13 cellular contexts compared by ENCODE assay signal in the genomic region with DNA sequence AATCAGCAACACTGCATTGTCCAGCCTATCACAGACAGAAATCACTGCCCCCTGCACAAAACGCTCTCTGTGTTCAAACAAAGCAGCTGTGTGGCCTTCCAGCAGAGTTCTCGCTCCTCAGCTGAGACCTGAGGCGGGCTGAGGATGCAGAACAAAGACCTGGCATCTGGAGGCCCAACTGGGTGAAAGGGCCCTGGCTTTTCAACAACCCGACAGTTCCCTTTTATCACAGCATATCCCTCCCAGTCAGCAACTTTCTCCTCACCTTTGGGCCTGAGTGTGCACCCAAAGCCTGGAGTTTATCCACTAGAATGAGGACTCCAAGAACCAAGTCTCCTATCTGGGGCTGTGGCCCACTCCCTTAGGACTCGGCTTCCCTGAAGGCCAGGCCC. TPM values are rescaled to one million over a fixed set of nuclear protein-coding genes. Genes with fewer than 3 reads are reported as not detected.
DNase-seq lines count a peak whose midpoint lies in the region; ATAC-seq and TF ChIP-seq lines count a peak whose summit lies in the region.
"Had no signal": no experiment of that assay in that cellular context is flagged by ENCODE, and none has a peak within 500 bp of the region (broad histone marks: within the 10 kb centered on the region; RNA-seq: fewer than 3 reads in every experiment).

No MANE protein-coding gene starts in this region.

- no peak for TF ChIP-seq CTCF in H9 (conservative IDR thresholded peaks at IDR 0.05)
- TF ChIP-seq CTCF in WERI-Rb-1 (IDR thresholded peaks at IDR 0.05; ENCODE audit: low read depth, low read length): no peak

- H3K9ac ChIP-seq in H9 (ENCODE audit: extremely low read depth, insufficient read length, low read length) (no peak overlapping the region), GM23248 (no peak overlapping the region)

- peaks cover 52 to 65% of the 10 kb centered on the region in 2 experiments for H3K4me1 Mint-ChIP-seq in H9

- no peak for DNase-seq in H9
- no peak for DNase-seq in WERI-Rb-1
- peak; percentile 53 for DNase-seq in left kidney (ENCODE audit: low read depth, low spot score)
- peak; percentile 45 for DNase-seq in sciatic nerve (ENCODE audit: low spot score)
- no peak for DNase-seq in GM23248
- no peak for DNase-seq in NCI-H1694 (lab: John Stamatoyannopoulos, UW)
- DNase-seq in effector CD8-positive, alpha-beta T cell (lab: John Stamatoyannopoulos, UW): no peak
- DNase-seq: activated B cell treated with CpG ODN at 0.5 μM for 24 hours; activated effector memory CD4-positive, alpha-beta T cell treated with anti-CD3 and anti-CD28 coated beads, Interleukin-2, amount 50 U/mL, for 16 hours; effector memory CD4-positive, alpha-beta T cell had no signal

- no peak overlapping the region for H2AK5ac ChIP-seq in H9 (ENCODE audit: insufficient read length, low read length)

- ATAC-seq in sciatic nerve (no peak), GM18517 (IDR thresholded peaks at IDR 0.05; ENCODE audit: unreplicated experiment) (no peak)

- H3T11ph ChIP-seq in H9 (ENCODE audit: low read length): no peak overlapping the region

- no peaks in the 10 kb centered on the region for H3K9me2 ChIP-seq in GM23248 (ENCODE audit: insufficient read depth)

- H2BK12ac ChIP-seq in H9 (ENCODE audit: insufficient read length, low read depth, low read length): no peak overlapping the region

- no peaks in the 10 kb centered on the region for H3K79me1 ChIP-seq in H9 (ENCODE audit: insufficient read depth, low read depth, low read length, poor library complexity, severe bottlenecking)

- H3K36me3 ChIP-seq in WERI-Rb-1 (peaks cover 5% of the 10 kb centered on the region; the same call in 1 of the 2 replicates), GM23248 (ENCODE audit: low read depth) (no peaks in the 10 kb centered on the region)

- no peak overlapping the region for H2BK120ac ChIP-seq in H9 (ENCODE audit: low read depth, low read length, poor library complexity, severe bottlenecking)

- H3K27ac Mint-ChIP-seq in H9: peak overlapping the region; percentile 27 to 91 (median 65); a peak in 4 of 7 replicates
- H3K27ac Mint-ChIP-seq: activated B cell treated with CpG ODN at 0.5 μM for 24 hours had no signal

- H3K18ac ChIP-seq in H9 (ENCODE audit: insufficient read length, low read depth, low read length): no peak overlapping the region

- WGBS in H9 (ENCODE audit: extremely low coverage, insufficient read length, low lambda C conversion rate): no CpG with 5 or more reads among the region's 5 CpGs
- 96% methylated on average over 5 of the region's 5 CpGs for WGBS in GM23248 (ENCODE audit: low coverage in 1 of 2, low lambda C conversion rate in 2 of 2, missing lambda C conversion rate in 2 of 2), 2 experiments

- H3K56ac ChIP-seq in H9 (ENCODE audit: insufficient read length, low read depth, low read length): no peak overlapping the region

- no peak overlapping the region for H2BK15ac ChIP-seq in H9 (ENCODE audit: low read depth, low read length)

- H3K4me2 ChIP-seq in H9 (ENCODE audit: insufficient read depth, insufficient read length, low read length): peak overlapping the region; percentile 10
- H3K4me2 ChIP-seq in GM23248 (ENCODE audit: unreplicated experiment): no peak overlapping the region

- H2BK5ac ChIP-seq in H9 (ENCODE audit: insufficient read length, low read length): no peak overlapping the region

- H3K27me3 ChIP-seq in H9 (ENCODE audit: insufficient read depth, low read length) (no peaks in the 10 kb centered on the region; the same call in 1 of the 2 replicates), WERI-Rb-1 (ENCODE audit: insufficient read depth, low read depth, severe bottlenecking) (no peaks in the 10 kb centered on the region), GM23248 (replicated peaks; ENCODE audit: insufficient read depth) (no peaks in the 10 kb centered on the region)

- H2BK20ac ChIP-seq in H9 (ENCODE audit: low read depth, low read length, poor library complexity, severe bottlenecking): no peak overlapping the region

- no peaks in the 10 kb centered on the region for H3K23me2 ChIP-seq in H9 (ENCODE audit: insufficient read length, low read depth, low read length, poor library complexity, severe bottlenecking)

- H3K9me3 Mint-ChIP-seq in H9: no peaks in the 10 kb centered on the region
- H3K9me3 Mint-ChIP-seq: activated B cell treated with CpG ODN at 0.5 μM for 24 hours had no signal

- H3K36me3 Mint-ChIP-seq in H9 (ENCODE audit: insufficient read depth in 1 of 3, low read depth in 3 of 3): no peaks in the 10 kb centered on the region; a peak in 1 of 7 replicates

- H3K4me1 ChIP-seq in H9 (ENCODE audit: insufficient read depth, low read length) (peaks cover 18% of the 10 kb centered on the region; the same call in 1 of the 2 replicates), GM23248 (ENCODE audit: insufficient read depth) (no peaks in the 10 kb centered on the region)

- H3K4ac ChIP-seq in H9 (ENCODE audit: low read depth, low read length): no peak overlapping the region

- H3K27me3 Mint-ChIP-seq in H9 (ENCODE audit: low read depth): peaks cover 38% of the 10 kb centered on the region
- H3K27me3 Mint-ChIP-seq: activated B cell treated with CpG ODN at 0.5 μM for 24 hours had no signal

- H3F3A ChIP-seq in GM23248 (ENCODE audit: insufficient read depth): no peaks in the 10 kb centered on the region

- H4K5ac ChIP-seq in H9 (ENCODE audit: insufficient read length, low read depth, low read length): no peak overlapping the region

- no peak overlapping the region for H3K14ac ChIP-seq in H9 (ENCODE audit: insufficient read depth, low read length)

- H4K8ac ChIP-seq in H9 (replicated peaks; ENCODE audit: insufficient read length, low read depth, low read length): no peak overlapping the region

- no peak overlapping the region for H3K27ac ChIP-seq in H9 (ENCODE audit: insufficient read length, low read depth, low read length)
- H3K27ac ChIP-seq in WERI-Rb-1: peak overlapping the region; percentile 78
- no peak overlapping the region for H3K27ac ChIP-seq in GM23248

- H4K91ac ChIP-seq in H9 (ENCODE audit: insufficient read length, low read depth, low read length): no peak overlapping the region

- H3K79me2 ChIP-seq in H9 (ENCODE audit: insufficient read depth, low read length) (no peaks in the 10 kb centered on the region), GM23248 (ENCODE audit: insufficient read depth) (no peaks in the 10 kb centered on the region)

- no peaks in the 10 kb centered on the region for H4K20me1 ChIP-seq in H9 (ENCODE audit: control insufficient read depth, insufficient read depth, insufficient read length)
- no peaks in the 10 kb centered on the region for H4K20me1 ChIP-seq in GM23248 (ENCODE audit: insufficient read depth)

- no peak overlapping the region for H3K23ac ChIP-seq in H9 (ENCODE audit: insufficient read length, low read depth, low read length)

- intact Hi-C loops in sciatic nerve (cut with DNase I): loop anchor here (10.0 kb wide), 1 partner anchor 229 kb away; no protein-coding TSS in a partner anchor

- no peaks in the 10 kb centered on the region for H3K9me3 ChIP-seq in H9 (ENCODE audit: control insufficient read depth, low read depth, low read length)
- no peaks in the 10 kb centered on the region for H3K9me3 ChIP-seq in WERI-Rb-1 (ENCODE audit: severe bottlenecking)
- no peaks in the 10 kb centered on the region for H3K9me3 ChIP-seq in GM23248 (ENCODE audit: low read depth)

- H3K4me3 ChIP-seq in WERI-Rb-1 (ENCODE audit: low read depth, low read length) (peak overlapping the region; percentile 8; the same call in 1 of the 2 replicates), GM23248 (no peak overlapping the region)

- H2AFZ ChIP-seq in H9 (ENCODE audit: low read length) (no peak overlapping the region), GM23248 (no peak overlapping the region)

- in situ Hi-C loops in GM23248 (cut with MboI): loop anchor here (25.0 kb wide), 1 partner anchor 151 kb away; no protein-coding TSS in a partner anchor

- H3K4me3 Mint-ChIP-seq in H9: peak overlapping the region; percentile 34 to 69
- H3K4me3 Mint-ChIP-seq: activated B cell treated with CpG ODN at 0.5 μM for 24 hours had no signal

RNA-seq across cellular contexts. Expression of gene A3GALT2, which starts 42.6 kb away (rescaled TPM):
- not detected in 2 replicates for total RNA-seq in H9 (2021)
- not detected for total RNA-seq in sciatic nerve
- total RNA-seq in GM23248 (2014; rRNA removed; shearing (Covaris generic)): not detected in 2 replicates
- not detected in 2 replicates for polyA plus RNA-seq in GM23248 (2016; fragmentation: Nextera tagmentation; extraction: Ambion mirVana)
- total RNA-seq: activated B cell treated with CpG ODN at 0.5 μM for 24 hours, H4, M059J had no signal

Comparison
In these comparisons a context has a peak if more than half of its experiments do, and no peak if none do; other contexts are left out.
1. DNase-seq: peak in left kidney (single experiment) and sciatic nerve (single experiment); none in H9 (single experiment), WERI-Rb-1 (single experiment), GM23248 (single experiment), NCI-H1694 (single experiment) and effector CD8-positive, alpha-beta T cell (single experiment).